ENCODE assay signal across 8 cellular contexts in genomic region chr19:17370026-17370587, GRCh38. TPM values are rescaled to one million over a fixed set of nuclear protein-coding genes. Genes with fewer than 3 reads are reported as not detected.
DNase-seq lines count a peak whose midpoint lies in the region; FAIRE-seq and TF ChIP-seq lines count a peak whose summit lies in the region.

No MANE protein-coding gene starts in this region.

- H3K4me2 ChIP-seq in OCI-LY3 (ENCODE audit: low read length), result peak overlapping the region; percentile 73

- no peak for TF ChIP-seq CTCF in GM13976 (IDR thresholded peaks at IDR 0.05; ENCODE audit: borderline replicate concordance, control extremely low read depth, extremely low read depth, insufficient read depth, missing control alignments)
- TF ChIP-seq CTCF in OCI-LY3 (IDR thresholded peaks at IDR 0.05; ENCODE audit: low read depth, low read length), result no peak

- H3K4me3 ChIP-seq in OCI-LY3 (ENCODE audit: low read length), result peak overlapping the region; percentile 48

- H3K79me2 ChIP-seq in OCI-LY3 (ENCODE audit: low read length), result no peaks in the 10 kb centered on the region

- no peaks in the 10 kb centered on the region for H3K9me3 ChIP-seq in OCI-LY3 (ENCODE audit: insufficient read depth, low read length)

- no peaks in the 10 kb centered on the region for H4K20me1 ChIP-seq in OCI-LY3 (ENCODE audit: insufficient read depth, low read length)

- H2AFZ ChIP-seq in OCI-LY3 (ENCODE audit: low read depth, low read length), result peak overlapping the region; percentile 84

- peaks cover 7% of the 10 kb centered on the region; the same call in 1 of the 2 replicates for H3K27me3 ChIP-seq in OCI-LY3 (ENCODE audit: low read depth, low read length)

- peak overlapping the region; percentile 1; the same call in 1 of the 2 replicates for H3K9ac ChIP-seq in OCI-LY3 (ENCODE audit: low read length)

- DNase-seq in GM13976 (ENCODE audit: low spot score) (peak; percentile 68), HCEC 1CT (peak; percentile 55), midbrain (lab: John Stamatoyannopoulos, UW) (peak; percentile 22), GM19240 (ENCODE audit: insufficient read length, low spot score) (no peak), NCI-H345 (lab: John Stamatoyannopoulos, UW) (no peak), NCI-H69 (lab: John Stamatoyannopoulos, UW) (no peak), frontal cortex (ENCODE audit: low spot score in 2 of 2) (no peak)

- H3K36me3 ChIP-seq in OCI-LY3 (replicated peaks; ENCODE audit: low read depth, low read length), result no peaks in the 10 kb centered on the region

- peak overlapping the region; percentile 61 for H3K27ac ChIP-seq in OCI-LY3 (ENCODE audit: low read length)

- FAIRE-seq in frontal cortex (lab: Jason Lieb, UNC), result no peak

- in situ Hi-C loops in GM13976 (cut with MboI; ENCODE audit: low sequenced_read_pairs, unreplicated experiment), result no loop called here

- H3K4me1 ChIP-seq in OCI-LY3 (ENCODE audit: low read length), result peaks cover 11% of the 10 kb centered on the region

RNA-seq across cellular contexts. Expression of gene PLVAP, which starts 7.0 kb away (rescaled TPM):
- under 0.01 TPM for total RNA-seq in frontal cortex

RNA-seq across cellular contexts. Expression of gene CCDC194, which starts 23.9 kb away (rescaled TPM):
- total RNA-seq in frontal cortex, result not detected

RNA-seq across cellular contexts. Expression of gene GTPBP3, which starts 32.8 kb away (rescaled TPM):
- 11.8 TPM for total RNA-seq in frontal cortex

RNA-seq across cellular contexts. Expression of gene BST2, which starts 35.3 kb away (rescaled TPM):
- 1.6 TPM for total RNA-seq in frontal cortex

RNA-seq across cellular contexts. Expression of gene ANO8, which starts 35.5 kb away (rescaled TPM):
- 20.0 TPM for total RNA-seq in frontal cortex

Comparison
In these comparisons a context has a peak if more than half of its experiments do, and no peak if none do; other contexts are left out.
1. DNase-seq: peak in GM13976 (single experiment), HCEC 1CT (single experiment) and midbrain (single experiment); none in GM19240 (single experiment), NCI-H345 (single experiment), NCI-H69 (single experiment) and frontal cortex (0 of 2).